ENCODE assay signal across 1 cellular context in the genomic region with DNA sequence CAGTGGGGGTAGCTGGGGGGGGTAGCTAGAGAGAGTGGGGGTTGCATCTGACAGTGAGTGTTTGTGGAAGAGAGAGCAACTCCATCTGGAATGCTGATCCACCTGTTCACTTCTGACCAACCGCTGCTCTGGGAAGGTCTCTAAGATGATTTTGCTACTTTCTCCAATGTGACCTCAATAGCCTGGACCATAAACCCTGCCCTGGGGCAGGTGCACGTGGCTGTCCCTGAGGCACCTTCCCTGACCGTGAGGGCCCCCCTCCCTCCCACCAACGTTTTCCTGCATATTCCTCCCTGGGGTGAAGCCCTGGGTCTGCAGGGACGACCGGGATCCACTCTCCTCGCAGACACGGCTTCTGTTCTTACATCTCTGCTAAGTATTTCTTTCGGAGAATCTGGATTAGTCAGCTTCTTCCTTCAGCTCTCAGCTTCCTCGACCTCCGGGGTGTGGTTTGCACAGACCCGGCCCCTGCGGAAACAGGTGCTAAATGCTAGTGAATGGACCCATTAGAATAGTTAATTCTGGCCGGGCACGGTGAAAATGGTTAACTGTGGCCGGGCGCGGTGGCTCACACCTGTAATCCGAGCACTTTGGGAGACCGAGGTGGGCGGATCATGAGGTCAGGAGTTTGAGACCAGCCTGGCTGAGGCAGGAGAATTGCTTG.
TF ChIP-seq lines count a peak whose summit lies in the region.

No MANE protein-coding gene starts in this region.

TF ChIP-seq in H1, 55 proteins besides CTCF, POLR2A, EP300 and RAD21:
- TF ChIP-seq, protein P1, sequence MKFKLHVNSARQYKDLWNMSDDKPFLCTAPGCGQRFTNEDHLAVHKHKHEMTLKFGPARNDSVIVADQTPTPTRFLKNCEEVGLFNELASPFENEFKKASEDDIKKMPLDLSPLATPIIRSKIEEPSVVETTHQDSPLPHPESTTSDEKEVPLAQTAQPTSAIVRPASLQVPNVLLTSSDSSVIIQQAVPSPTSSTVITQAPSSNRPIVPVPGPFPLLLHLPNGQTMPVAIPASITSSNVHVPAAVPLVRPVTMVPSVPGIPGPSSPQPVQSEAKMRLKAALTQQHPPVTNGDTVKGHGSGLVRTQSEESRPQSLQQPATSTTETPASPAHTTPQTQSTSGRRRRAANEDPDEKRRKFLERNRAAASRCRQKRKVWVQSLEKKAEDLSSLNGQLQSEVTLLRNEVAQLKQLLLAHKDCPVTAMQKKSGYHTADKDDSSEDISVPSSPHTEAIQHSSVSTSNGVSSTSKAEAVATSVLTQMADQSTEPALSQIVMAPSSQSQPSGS (IDR thresholded peaks at IDR 0.05; ENCODE audit: low read length) = no peak
- TF ChIP-seq HDAC2 (IDR thresholded peaks at IDR 0.05; ENCODE audit: borderline replicate concordance in 1 of 2, low read depth in 2 of 2, low read length in 2 of 2) (no peak), POU5F1 (IDR thresholded peaks at IDR 0.05; ENCODE audit: low read depth, low read length) (no peak), SP4 (IDR thresholded peaks at IDR 0.05; ENCODE audit: low read length) (no peak), EZH2 (IDR thresholded peaks at IDR 0.05; ENCODE audit: low read depth, low read length, severe bottlenecking) (no peak), RXRA (IDR thresholded peaks at IDR 0.05; ENCODE audit: insufficient read depth, low read depth, low read length) (no peak), JUND (IDR thresholded peaks at IDR 0.05; ENCODE audit: low read length) (no peak)
